Comparison of ENCODE assay signal across 21 cellular contexts in the genomic region with DNA sequence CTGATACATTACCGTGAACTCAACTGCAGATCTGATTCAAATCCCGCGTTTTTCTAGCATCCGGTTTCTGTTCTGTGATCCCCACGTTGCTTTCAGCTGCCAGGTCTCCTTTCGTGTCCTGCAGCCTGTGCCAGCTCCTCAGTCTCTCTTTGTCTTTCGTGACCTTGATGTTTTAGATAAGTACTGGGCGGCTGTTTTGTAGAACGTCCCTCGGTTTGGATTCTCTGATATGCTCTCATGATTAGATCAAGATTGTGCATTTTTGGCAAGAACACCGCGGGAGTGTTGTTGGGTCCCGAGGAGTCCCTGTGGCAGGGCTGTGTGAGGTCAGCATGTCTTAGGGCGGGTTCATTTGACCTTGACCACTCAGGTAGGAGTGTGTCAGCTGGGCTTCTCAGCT. TPM values are rescaled to one million over a fixed set of nuclear protein-coding genes. Genes with fewer than 3 reads are reported as not detected.
DNase-seq lines count a peak whose midpoint lies in the region; ATAC-seq and TF ChIP-seq lines count a peak whose summit lies in the region.
"Had no signal": no experiment of that assay in that cellular context is flagged by ENCODE, and none has a peak within 500 bp of the region (broad histone marks: within the 10 kb centered on the region; RNA-seq: fewer than 3 reads in every experiment).

No MANE protein-coding gene starts in this region.

- H3K4me3 ChIP-seq in adrenal gland (no peak overlapping the region), thyroid gland (replicated peaks in 1 of 3) (no peak overlapping the region)

- no peak for DNase-seq in Right ventricle myocardium superior
- no peak for DNase-seq in Right ventricle myocardium inferior (ENCODE audit: missing footprints)
- DNase-seq in NCI-H2029 treated with DMSO at 0.1 percent for 48 hours (lab: John Stamatoyannopoulos, UW): peak; percentile 79
- DNase-seq in adrenal gland: peak; percentile 66 to 94 (median 91)
- peak; percentile 68 to 75 for DNase-seq in thyroid gland
- no peak for DNase-seq in activated gamma-delta T cell treated with Interleukin-2 at 50 U/mL for 16 hours
- no peak for DNase-seq in superior temporal gyrus (ENCODE audit: extremely low spot score)
- DNase-seq: ACHN; activated CD4-positive, alpha-beta T cell treated with anti-CD3 and anti-CD28 coated beads, Interleukin-2, amount 50 U/mL, for 1 hour; activated effector memory CD4-positive, alpha-beta T cell treated with anti-CD3 and anti-CD28 coated beads, Interleukin-2, amount 50 U/mL, for 16 hours; CD4-positive, CD25-positive, alpha-beta regulatory T cell; DMS53; erythroblast; foreskin melanocyte; NCI-H446 treated with DMSO at 0.1 percent for 48 hours; stimulated activated CD4-positive, alpha-beta T cell treated with anti-CD3 and anti-CD28 coated beads, Interleukin-12 subunit alpha, Interleukin-12 subunit beta, amount 100 ng/mL, for 4 hours; stimulated activated CD8-positive, alpha-beta memory T cell treated with anti-CD3 and anti-CD28 coated beads, Interleukin-4, amount 100 ng/mL, for 48 hours; T-cell had no signal

- intact Hi-C loops in Right ventricle myocardium superior (cut with DNase I) (no loop called here), Right ventricle myocardium inferior (cut with DNase I) (no loop called here), adrenal gland (cut with DNase I) (loop anchor here in 1 of 2 donors (5.0 kb wide), 1 partner anchor 36 kb away; a partner anchor contains a TSS), thyroid gland (cut with DNase I) (no loop called here)

- 31 to 38% (median 35%) methylated on average over 14 of the region's 14 CpGs for WGBS in adrenal gland, 4 donors
- 33 to 34% methylated on average over 14 of the region's 14 CpGs for WGBS in thyroid gland, 2 donors

- H3K4me1 ChIP-seq in adrenal gland (replicated peaks in 1 of 2): peaks cover 41 to 45% of the 10 kb centered on the region in 2 donors
- peaks cover 21 to 26% of the 10 kb centered on the region in 2 donors for H3K4me1 ChIP-seq in thyroid gland

- peak; percentile 55 for ATAC-seq in Right ventricle myocardium superior (ENCODE audit: poor library complexity)
- no peak for ATAC-seq in Right ventricle myocardium inferior
- no peak for ATAC-seq in GM21360 (IDR thresholded peaks at IDR 0.05; ENCODE audit: unreplicated experiment)
- ATAC-seq: left lobe of liver, T-cell had no signal

- H3K36me3 ChIP-seq in adrenal gland (replicated peaks in 1 of 2) (no peaks in the 10 kb centered on the region), thyroid gland (no peaks in the 10 kb centered on the region)

- TF ChIP-seq POLR2A in adrenal gland (IDR thresholded peaks at IDR 0.05) (peak in 1 of 2 donors; percentile 47), thyroid gland (IDR thresholded peaks at IDR 0.05) (peak in 1 of 2 donors; percentile 5)

- H3K9me3 ChIP-seq in adrenal gland (replicated peaks in 1 of 3) (peaks cover 0 to 11% (median 10%) of the 10 kb centered on the region in 3 donors), thyroid gland (no peaks in the 10 kb centered on the region)

- H3K27me3 ChIP-seq in adrenal gland: no peaks in the 10 kb centered on the region
- H3K27me3 ChIP-seq in thyroid gland: no peaks in the 10 kb centered on the region

- H3K27ac ChIP-seq in adrenal gland: peak overlapping the region; percentile 56 to 92 (median 75)
- peak overlapping the region; percentile 68 to 78 (median 76) for H3K27ac ChIP-seq in thyroid gland

- TF ChIP-seq CTCF in adrenal gland (IDR thresholded peaks at IDR 0.05) (no peak), thyroid gland (IDR thresholded peaks at IDR 0.05) (no peak)

RNA-seq across cellular contexts. Expression of a gene that starts 38.6 kb away (rescaled TPM):
- 33.4 TPM for total RNA-seq in Right ventricle myocardium superior
- 40.0 TPM for total RNA-seq in Right ventricle myocardium inferior
- 100 to 1,000 TPM; 305 to 447 (median 355) TPM for total RNA-seq in adrenal gland
- polyA plus RNA-seq in adrenal gland: 100 to 1,000 TPM; 158 to 231 (median 182) TPM
- total RNA-seq in thyroid gland: 100 to 1,000 TPM in 2 of 4 donors, 10 to 100 TPM in 2; 51.3 to 103 (median 97.8) TPM

RNA-seq across cellular contexts. Expression of a gene that starts 39.1 kb away (rescaled TPM):
- total RNA-seq in Right ventricle myocardium superior (not detected), Right ventricle myocardium inferior (not detected), adrenal gland (1 to 10 TPM in 3 of 8 donors, under 1 TPM in 5; 0.32 to 2.4 (median 0.83) TPM), thyroid gland (1 to 10 TPM in 1 of 4 donors, under 1 TPM in 3; 0.54 to 2.4 (median 0.73) TPM)
- polyA plus RNA-seq in adrenal gland: 1 to 10 TPM in 2 of 3 donors, not detected in 1; 3.0 to 7.4 TPM
- total RNA-seq: left lobe of liver, subcutaneous adipose tissue had no signal
- polyA plus RNA-seq: CD4-positive, CD25-positive, alpha-beta regulatory T cell had no signal

Comparison
In these comparisons a context has a peak if more than half of its experiments do, and no peak if none do; other contexts are left out.
1. DNase-seq: peak in NCI-H2029 treated with DMSO at 0.1 percent for 48 hours (single experiment), adrenal gland (7 of 7) and thyroid gland (2 of 2); none in Right ventricle myocardium superior (single experiment), Right ventricle myocardium inferior (single experiment), activated gamma-delta T cell treated with Interleukin-2 at 50 U/mL for 16 hours (single experiment) and superior temporal gyrus (single experiment).